In the genomic region with DNA sequence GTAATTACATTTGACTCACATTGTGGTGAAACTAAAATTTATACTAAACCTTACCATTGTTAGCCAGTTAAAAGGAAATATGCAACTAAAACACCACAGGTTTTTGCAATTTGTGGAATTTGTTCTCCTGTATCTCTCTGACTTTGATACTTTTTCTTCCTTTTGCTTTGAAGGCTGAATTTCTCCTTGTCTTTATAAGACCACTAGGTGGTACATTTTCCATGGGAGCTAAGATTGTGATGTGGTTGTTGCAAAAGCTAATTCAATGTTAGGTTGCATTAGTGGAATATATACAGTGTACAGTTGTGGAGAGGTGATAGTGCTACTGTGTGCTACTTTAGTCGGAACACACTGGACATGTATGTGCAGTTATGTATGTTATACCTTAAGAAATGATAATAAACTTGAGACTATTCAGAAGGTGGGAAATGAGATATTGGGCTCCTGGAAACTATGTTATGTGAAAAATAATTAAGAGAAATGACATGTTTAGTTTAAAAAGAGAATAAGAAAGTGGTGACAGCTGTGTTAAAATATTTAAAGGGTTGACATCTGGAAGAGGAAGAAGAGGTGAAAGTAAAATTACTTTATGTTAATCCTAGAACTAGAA, we compare ENCODE assay signal across 8 cellular contexts.
A peak's percentile ranks its signal among the peaks of the same experiment; 100 is the strongest.
DNase-seq lines count a peak whose midpoint lies in the region; ATAC-seq, FAIRE-seq and TF ChIP-seq lines count a peak whose summit lies in the region.

No MANE protein-coding gene starts in this region.

- intact Hi-C loops in uterus (cut with DNase I; ENCODE audit: low total_unique reads) = no loop called here

- no peaks in the 10 kb centered on the region for H3K9me3 Mint-ChIP-seq in HFFc6
- no peaks in the 10 kb centered on the region for H3K9me3 Mint-ChIP-seq in activated T-cell treated with anti-CD3 and anti-CD28 coated beads, Interleukin-2, amount 50 U/mL, for 72 hours

- no peak overlapping the region for H3K4me3 ChIP-seq in uterus

- no peaks in the 10 kb centered on the region for H3K27me3 ChIP-seq in uterus

- no peaks in the 10 kb centered on the region for H3K36me3 ChIP-seq in uterus

- peaks cover 10% of the 10 kb centered on the region for H3K27me3 Mint-ChIP-seq in HFFc6 (ENCODE audit: insufficient read depth)
- peaks cover 6% of the 10 kb centered on the region for H3K27me3 Mint-ChIP-seq in activated T-cell treated with anti-CD3 and anti-CD28 coated beads, Interleukin-2, amount 50 U/mL, for 72 hours (ENCODE audit: low read depth)

- H3K4me1 Mint-ChIP-seq in HFFc6 (ENCODE audit: low read depth) = no peaks in the 10 kb centered on the region
- H3K4me1 Mint-ChIP-seq in activated T-cell treated with anti-CD3 and anti-CD28 coated beads, Interleukin-2, amount 50 U/mL, for 72 hours (ENCODE audit: low read depth) = no peaks in the 10 kb centered on the region

- peak; percentile 32 for FAIRE-seq in TTC549 (lab: Jason Lieb, UNC)

- H3K27ac Mint-ChIP-seq in HFFc6 = no peak overlapping the region
- H3K27ac Mint-ChIP-seq in activated T-cell treated with anti-CD3 and anti-CD28 coated beads, Interleukin-2, amount 50 U/mL, for 72 hours = no peak overlapping the region

- no peak for TF ChIP-seq POLR2A in uterus (IDR thresholded peaks at IDR 0.05)

- no peaks in the 10 kb centered on the region for H3K4me1 ChIP-seq in uterus

- H3K27ac ChIP-seq in C4-2B = no peak overlapping the region
- H3K27ac ChIP-seq in uterus = no peak overlapping the region

- no peaks in the 10 kb centered on the region for H3K9me3 ChIP-seq in uterus

- no peak for ATAC-seq in HG03460 (IDR thresholded peaks at IDR 0.05; ENCODE audit: unreplicated experiment)
- ATAC-seq in activated T-cell treated with anti-CD3 and anti-CD28 coated beads, Interleukin-2, amount 50 U/mL, for 72 hours (replicated peaks in 1 of 2) = no peak

- peak; percentile 47 for TF ChIP-seq CTCF in C4-2B (conservative IDR thresholded peaks at IDR 0.05)
- peak; percentile 76 for TF ChIP-seq CTCF in HFFc6 (IDR thresholded peaks at IDR 0.05)
- peak; percentile 48 to 60 (median 55) for TF ChIP-seq CTCF in uterus (IDR thresholded peaks at IDR 0.05)

- H3K4me3 Mint-ChIP-seq in HFFc6 = no peak overlapping the region
- no peak overlapping the region for H3K4me3 Mint-ChIP-seq in activated T-cell treated with anti-CD3 and anti-CD28 coated beads, Interleukin-2, amount 50 U/mL, for 72 hours

- peak; percentile 45 for DNase-seq in HFFc6
- peak; percentile 30 for DNase-seq in inferior parietal cortex (ENCODE audit: extremely low spot score)
- no peak for DNase-seq in uterus
- DNase-seq in DMS153 (lab: John Stamatoyannopoulos, UW) = no peak
- DNase-seq in activated T-cell treated with anti-CD3 and anti-CD28 coated beads, Interleukin-2, amount 50 U/mL, for 72 hours = no peak

- no peaks in the 10 kb centered on the region for H3K36me3 Mint-ChIP-seq in HFFc6 (ENCODE audit: low read depth)
- H3K36me3 Mint-ChIP-seq in activated T-cell treated with anti-CD3 and anti-CD28 coated beads, Interleukin-2, amount 50 U/mL, for 72 hours (ENCODE audit: insufficient read depth in 2 of 2) = no peaks in the 10 kb centered on the region

Comparison
In these comparisons a context has a peak if more than half of its experiments do, and no peak if none do; other contexts are left out.
1. DNase-seq: peak in HFFc6 (single experiment) and inferior parietal cortex (single experiment); none in uterus (0 of 2), DMS153 (single experiment) and activated T-cell treated with anti-CD3 and anti-CD28 coated beads, Interleukin-2, amount 50 U/mL, for 72 hours (0 of 2).
2. Peak in every context shown above with its lines, with median percentiles within 50 percentile points of each other: CTCF ChIP-seq.